ENCODE assay signal across 25 cellular contexts in the genomic region with DNA sequence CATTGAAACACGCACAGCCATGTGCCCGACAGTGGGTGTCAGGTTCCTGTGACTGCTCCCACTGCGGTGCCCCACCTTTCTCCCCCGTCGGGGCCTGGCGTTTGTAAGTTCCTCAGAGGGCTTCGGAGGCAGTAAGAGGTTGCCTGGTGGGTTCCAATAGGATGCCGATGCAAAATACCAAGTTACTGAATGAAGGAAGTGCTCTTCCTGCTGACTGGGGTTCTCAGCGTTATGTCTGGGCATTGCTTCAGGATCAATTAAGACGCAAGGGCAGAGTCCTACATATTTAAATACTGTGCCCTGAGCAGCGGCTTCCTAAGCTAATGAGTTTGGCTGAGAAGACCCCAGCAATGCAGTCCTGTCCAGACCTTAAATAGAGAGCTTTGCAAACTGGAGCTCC.
"Had no signal": no experiment of that assay in that cellular context is flagged by ENCODE, and none has a peak within 500 bp of the region (broad histone marks: within the 10 kb centered on the region; RNA-seq: fewer than 3 reads in every experiment).

No MANE protein-coding gene starts in this region.

- H3K27ac Mint-ChIP-seq: effector memory CD8-positive, alpha-beta T cell; memory B cell; natural killer cell treated with Interleukin-12 subunit alpha and Interleukin-12 subunit beta and Interleukin-15 and Interleukin-18, amount 100 ng/mL, for 72 hours; progenitor cell of endocrine pancreas; stimulated activated naive B cell treated with anti-CD40 and anti-IgM and Interleukin-4, amounts not matched to agents 10 μg/mL and 1 μg/mL and 100 μg/mL, for 72 hours; stimulated activated naive CD8-positive, alpha-beta T cell treated with anti-CD3 and anti-CD28 coated beads, Interleukin-15, Interleukin-2, amounts not matched to agents 100 ng/mL and 50 ng/mL, for 24 hours had no signal

- H3K4me1 ChIP-seq: parathyroid adenoma, right lobe of liver, upper lobe of left lung, uterus had no signal

- H3K4me3 Mint-ChIP-seq: effector memory CD8-positive, alpha-beta T cell; memory B cell; naive B cell; natural killer cell treated with Interleukin-12 subunit alpha and Interleukin-12 subunit beta and Interleukin-15 and Interleukin-18, amount 100 ng/mL, for 72 hours; neural crest cell; stimulated activated naive B cell treated with anti-CD40 and anti-IgM and Interleukin-4, amounts not matched to agents 10 μg/mL and 1 μg/mL and 100 μg/mL, for 72 hours; stimulated activated naive CD8-positive, alpha-beta T cell treated with anti-CD3 and anti-CD28 coated beads, Interleukin-15, Interleukin-2, amounts not matched to agents 100 ng/mL and 50 ng/mL, for 24 hours had no signal

- H2AFZ ChIP-seq: parathyroid adenoma had no signal

- H3K4me3 ChIP-seq: coronary artery, esophagus squamous epithelium, lung, right lobe of liver, thoracic aorta, tibial nerve, upper lobe of left lung, uterus had no signal

- H3K9me3 Mint-ChIP-seq: effector memory CD8-positive, alpha-beta T cell; memory B cell; naive B cell; natural killer cell treated with Interleukin-12 subunit alpha and Interleukin-12 subunit beta and Interleukin-15 and Interleukin-18, amount 100 ng/mL, for 72 hours; neural crest cell; stimulated activated naive B cell treated with anti-CD40 and anti-IgM and Interleukin-4, amounts not matched to agents 10 μg/mL and 1 μg/mL and 100 μg/mL, for 72 hours; stimulated activated naive CD8-positive, alpha-beta T cell treated with anti-CD3 and anti-CD28 coated beads, Interleukin-15, Interleukin-2, amounts not matched to agents 100 ng/mL and 50 ng/mL, for 24 hours had no signal

- FAIRE-seq: endometrium, keratinocyte, small intestine had no signal

- H3K79me2 ChIP-seq: parathyroid adenoma had no signal

- H3K36me3 ChIP-seq: esophagus squamous epithelium, right lobe of liver, thoracic aorta, tibial nerve, upper lobe of left lung, uterus had no signal

- H3K9ac ChIP-seq: parathyroid adenoma had no signal

- DNase-seq: dermis blood vessel endothelial cell; effector memory CD8-positive, alpha-beta T cell; erythroblast; esophagus squamous epithelium; foreskin melanocyte; hypothalamus; naive B cell; right lobe of liver; stimulated activated CD4-positive, alpha-beta T cell treated with anti-CD3 and anti-CD28 coated beads, Interleukin-2, amount 100 ng/mL, for 24 hours; stimulated activated naive B cell treated with anti-CD40 and anti-IgM and Interleukin-4, amounts not matched to agents 10 μg/mL and 1 μg/mL and 100 μg/mL, for 72 hours; upper lobe of left lung; uterus had no signal

- H3K27ac ChIP-seq: coronary artery, esophagus squamous epithelium, parathyroid adenoma, right lobe of liver, tibial nerve, upper lobe of left lung, uterus had no signal

- H3K9me3 ChIP-seq: esophagus squamous epithelium, right lobe of liver, thoracic aorta, tibial nerve, upper lobe of left lung, uterus had no signal

- H3K4me1 Mint-ChIP-seq: stimulated activated naive B cell treated with anti-CD40 and anti-IgM and Interleukin-4, amounts not matched to agents 10 μg/mL and 1 μg/mL and 100 μg/mL, for 72 hours had no signal

- H3K27me3 ChIP-seq: esophagus squamous epithelium, right lobe of liver, upper lobe of left lung, uterus had no signal

- H3K36me3 Mint-ChIP-seq: memory B cell; naive B cell; natural killer cell treated with Interleukin-12 subunit alpha and Interleukin-12 subunit beta and Interleukin-15 and Interleukin-18, amount 100 ng/mL, for 72 hours; stimulated activated naive B cell treated with anti-CD40 and anti-IgM and Interleukin-4, amounts not matched to agents 10 μg/mL and 1 μg/mL and 100 μg/mL, for 72 hours had no signal
